Comparison of ENCODE assay signal across 11 cellular contexts in genomic region chr1:224501836-224502235, GRCh38.
DNase-seq lines count a peak whose midpoint lies in the region; ATAC-seq and TF ChIP-seq lines count a peak whose summit lies in the region.
"Had no signal": no experiment of that assay in that cellular context is flagged by ENCODE, and none has a peak within 500 bp of the region (broad histone marks: within the 10 kb centered on the region; RNA-seq: fewer than 3 reads in every experiment).

No MANE protein-coding gene starts in this region.

- intact Hi-C loops in prostate gland (cut with DNase I) = loop anchor here (10.0 kb wide), 2 partner anchors 47 to 943 kb away; no protein-coding TSS in a partner anchor

- POLR2A ChIA-PET in RWPE1 (lab: Yijun Ruan, JAX; ENCODE audit: low non-redundant PET) = no interaction called here

- peaks cover 67% of the 10 kb centered on the region for H3K4me1 ChIP-seq in ES-I3 (ENCODE audit: insufficient read depth, low read length)
- peaks cover 51% of the 10 kb centered on the region for H3K4me1 ChIP-seq in foreskin keratinocyte
- peaks cover 17% of the 10 kb centered on the region for H3K4me1 ChIP-seq in prostate gland (replicated peaks)

- ATAC-seq in foreskin keratinocyte (no peak), GM21737 (IDR thresholded peaks at IDR 0.05; ENCODE audit: unreplicated experiment) (no peak)

- no peak overlapping the region for H3K4me3 ChIP-seq in prostate gland
- H3K4me3 ChIP-seq: testis had no signal

- no peak for TF ChIP-seq POLR2A in prostate gland (IDR thresholded peaks at IDR 0.05)

- TF ChIP-seq CTCF in RWPE1 (conservative IDR thresholded peaks at IDR 0.05; ENCODE audit: low read depth) (no peak), foreskin keratinocyte (conservative IDR thresholded peaks at IDR 0.05) (no peak), prostate gland (IDR thresholded peaks at IDR 0.05) (no peak)

- H3K9me3 ChIP-seq in ES-I3 (ENCODE audit: control insufficient read depth, insufficient read depth, low read length) (no peaks in the 10 kb centered on the region), prostate gland (no peaks in the 10 kb centered on the region)
- H3K9me3 ChIP-seq: testis had no signal

- CTCF ChIA-PET in RWPE1 (lab: Yijun Ruan, JAX) = interaction anchor here (0.7 kb wide), 2 partner anchors 145 to 150 kb away, joined by 3 read pairs; no protein-coding TSS in a partner anchor

- DNase-seq in RWPE1 (ENCODE audit: low spot score) (no peak), foreskin keratinocyte (no peak), prostate gland (ENCODE audit: low spot score) (no peak), NCI-H146 (lab: John Stamatoyannopoulos, UW) (no peak), HCEC 1CT (no peak), DMS 273 treated with DMSO at 0.1 percent for 48 hours (lab: John Stamatoyannopoulos, UW) (no peak)
- DNase-seq: activated CD4-positive, CD25-positive, alpha-beta regulatory T cell treated with anti-CD3 and anti-CD28 coated beads, Interleukin-2, amount 50 U/mL, for 72 hours; T-helper 1 cell had no signal

- no peaks in the 10 kb centered on the region for H3K36me3 ChIP-seq in ES-I3 (ENCODE audit: insufficient read depth, low read length)
- no peaks in the 10 kb centered on the region for H3K36me3 ChIP-seq in prostate gland

- WGBS in prostate gland = 88% methylated on average over 4 of the region's 4 CpGs

- peak overlapping the region; percentile 24; the same call in 1 of the 2 replicates for H3K9ac ChIP-seq in ES-I3 (ENCODE audit: low read depth, low read length)

- H3K27ac ChIP-seq in RWPE1 (peak overlapping the region; percentile 97), foreskin keratinocyte (peak overlapping the region; percentile 76), prostate gland (peak overlapping the region; percentile 82 to 84)

- H3K27me3 ChIP-seq in foreskin keratinocyte (no peaks in the 10 kb centered on the region), prostate gland (replicated peaks; ENCODE audit: insufficient read depth) (no peaks in the 10 kb centered on the region)
- H3K27me3 ChIP-seq: testis had no signal
